20 cellular contexts compared by ENCODE assay signal in genomic region chr17:76920364-76921139, GRCh38. TPM values are rescaled to one million over a fixed set of nuclear protein-coding genes. Genes with fewer than 3 reads are reported as not detected.
"Had no signal": no experiment of that assay in that cellular context is flagged by ENCODE, and none has a peak within 500 bp of the region (broad histone marks: within the 10 kb centered on the region; RNA-seq: fewer than 3 reads in every experiment).

No MANE protein-coding gene starts in this region.

- DNase-seq: activated B cell treated with CpG ODN at 0.5 μM for 24 hours; activated CD4-positive, alpha-beta T cell treated with anti-CD3 and anti-CD28 coated beads, Interleukin-2, amount 10 ng/mL, durations not matched to agents 24 days and 14 days; activated CD8-positive, alpha-beta memory T cell treated with anti-CD3 and anti-CD28 coated beads, Interleukin-2, amount 50 U/mL, for 4 hours; activated CD8-positive, alpha-beta T cell treated with anti-CD3 and anti-CD28 coated beads, Interleukin-2, amount 10 ng/mL, durations not matched to agents 7 days and 5 days; activated naive CD8-positive, alpha-beta T cell treated with anti-CD3 and anti-CD28 coated beads for 36 hours; amygdala; central memory CD4-positive, alpha-beta T cell; effector CD4-positive, alpha-beta T cell; foreskin fibroblast; left ventricle myocardium superior; mesenchymal stem cell; occipital lobe; small intestine; stimulated activated CD4-positive, alpha-beta T cell treated with anti-CD3 and anti-CD28 coated beads, Interleukin-4, amount 100 ng/mL, for 4 hours; stimulated activated CD8-positive, alpha-beta memory T cell treated with anti-CD3 and anti-CD28 coated beads, Interleukin-4, amount 100 ng/mL, for 48 hours; stimulated activated naive CD4-positive, alpha-beta T cell treated with Interleukin-2 at 50 U/mL for 16 hours; substantia nigra; trophoblast cell had no signal

- H3K9me3 ChIP-seq: prostate gland had no signal

- H3K4me1 ChIP-seq: prostate gland had no signal

- H3K27ac ChIP-seq: coronary artery, prostate gland had no signal

- H3K4me3 ChIP-seq: coronary artery, prostate gland had no signal

- H3K36me3 ChIP-seq: prostate gland had no signal

RNA-seq across cellular contexts. Expression of gene MGAT5B, which starts 52.3 kb away (rescaled TPM):
- total RNA-seq: left ventricle myocardium superior had no signal
